In genomic region chr1:43980255-43981134, GRCh38 we compare ENCODE assay signal across 8 cellular contexts. TPM values are rescaled to one million over a fixed set of nuclear protein-coding genes. Genes with fewer than 3 reads are reported as not detected.
DNase-seq lines count a peak whose midpoint lies in the region; ATAC-seq and TF ChIP-seq lines count a peak whose summit lies in the region.

No MANE protein-coding gene starts in this region.

- no peak for TF ChIP-seq CTCF in glutamatergic neuron (IDR thresholded peaks at IDR 0.05; ENCODE audit: partially characterized antibody, unreplicated experiment)

- H3K9me3 ChIP-seq in HAP-1, result no peaks in the 10 kb centered on the region

- H3K9me3 Mint-ChIP-seq in T-cell (no peaks in the 10 kb centered on the region), glutamatergic neuron (ENCODE audit: unreplicated experiment) (peaks cover 9% of the 10 kb centered on the region)

- H3K27me3 Mint-ChIP-seq in T-cell (peaks cover 0 to 5% of the 10 kb centered on the region in 2 donors), glutamatergic neuron (ENCODE audit: unreplicated experiment) (peaks cover 10% of the 10 kb centered on the region)

- peak overlapping the region; percentile 76 to 86 (median 79) for H3K4me3 Mint-ChIP-seq in T-cell
- peak overlapping the region; percentile 91 for H3K4me3 Mint-ChIP-seq in glutamatergic neuron (ENCODE audit: unreplicated experiment)

- POLR2A ChIA-PET in T-cell (lab: Charles Lee), result no interaction called here

- in situ Hi-C loops in HAP-1 (cut with MboI; ENCODE audit: low sequenced_read_pairs), result no loop called here

- H3K4me3 ChIP-seq in HAP-1 (peak overlapping the region; percentile 54), skin epidermis (peak overlapping the region; percentile 40 to 84 (median 73))

- peaks cover 20% of the 10 kb centered on the region for H3K36me3 Mint-ChIP-seq in T-cell
- peaks cover 9% of the 10 kb centered on the region for H3K36me3 Mint-ChIP-seq in glutamatergic neuron (ENCODE audit: unreplicated experiment)

- H3K4me1 Mint-ChIP-seq in T-cell (peaks cover 25 to 41% (median 41%) of the 10 kb centered on the region in 3 donors), glutamatergic neuron (ENCODE audit: low read depth, unreplicated experiment) (peaks cover 21% of the 10 kb centered on the region)

- no peaks in the 10 kb centered on the region for H3K27me3 ChIP-seq in HAP-1 (ENCODE audit: low read depth)

- ATAC-seq in T-cell (replicated peaks in 1 of 4) (no peak), GM19035 (IDR thresholded peaks at IDR 0.05; ENCODE audit: unreplicated experiment) (no peak)

- H3K4me1 ChIP-seq in HAP-1, result peaks cover 34% of the 10 kb centered on the region

- no peak for DNase-seq in HAP-1 (ENCODE audit: low spot score in 2 of 2)
- DNase-seq in T-cell, result no peak
- no peak for DNase-seq in glutamatergic neuron
- DNase-seq in NCI-H524 treated with DMSO at 0.1 percent for 48 hours (lab: John Stamatoyannopoulos, UW), result no peak
- DNase-seq in stimulated activated CD4-positive, alpha-beta T cell treated with anti-CD3 and anti-CD28 coated beads, Interleukin-2, amount 100 ng/mL, for 24 hours, result no peak
- DNase-seq in NCI-H774 (lab: John Stamatoyannopoulos, UW), result no peak

- peaks cover 44% of the 10 kb centered on the region for H3K36me3 ChIP-seq in HAP-1 (replicated peaks)

- H3K27ac ChIP-seq in skin epidermis, result peak overlapping the region in 19 of 21 experiments; percentile 68 to 95 (median 85)

- peak overlapping the region in 1 of 2 donors; percentile 2 for H3K27ac Mint-ChIP-seq in T-cell
- H3K27ac Mint-ChIP-seq in glutamatergic neuron (ENCODE audit: unreplicated experiment), result no peak overlapping the region

- CTCF ChIA-PET in T-cell (lab: Charles Lee), result no interaction called here

RNA-seq across cellular contexts. Expression of gene B4GALT2, which starts 1.5 kb away (rescaled TPM):
- total RNA-seq in T-cell, result 1 to 10 TPM; 1.2 to 5.3 (median 3.1) TPM
- total RNA-seq in glutamatergic neuron (ENCODE audit: unreplicated experiment), result 45.7 TPM

RNA-seq across cellular contexts. Expression of gene ATP6V0B, which starts 5.7 kb away (rescaled TPM):
- total RNA-seq in T-cell, result 10 to 100 TPM; 57.5 to 88.6 (median 69.5) TPM
- total RNA-seq in glutamatergic neuron (ENCODE audit: unreplicated experiment), result 208 TPM

RNA-seq across cellular contexts. Expression of gene DPH2, which starts 10.7 kb away (rescaled TPM):
- total RNA-seq in T-cell, result 10 to 100 TPM; 22.1 to 46.6 (median 41.8) TPM
- total RNA-seq in glutamatergic neuron (ENCODE audit: unreplicated experiment), result 25.3 TPM

RNA-seq across cellular contexts. Expression of gene CCDC24, which starts 10.9 kb away (rescaled TPM):
- total RNA-seq in T-cell (1 to 10 TPM in 3 of 5 donors, under 1 TPM in 2; 0.50 to 4.3 (median 1.7) TPM), glutamatergic neuron (ENCODE audit: unreplicated experiment) (6.3 TPM)

RNA-seq across cellular contexts. Expression of gene IPO13, which starts 33.7 kb away (rescaled TPM):
- total RNA-seq in T-cell, result 10 to 100 TPM; 15.3 to 24.3 (median 22.1) TPM
- total RNA-seq in glutamatergic neuron (ENCODE audit: unreplicated experiment), result 53.2 TPM
